Comparison of ENCODE assay signal across 1 cellular context in the genomic region with DNA sequence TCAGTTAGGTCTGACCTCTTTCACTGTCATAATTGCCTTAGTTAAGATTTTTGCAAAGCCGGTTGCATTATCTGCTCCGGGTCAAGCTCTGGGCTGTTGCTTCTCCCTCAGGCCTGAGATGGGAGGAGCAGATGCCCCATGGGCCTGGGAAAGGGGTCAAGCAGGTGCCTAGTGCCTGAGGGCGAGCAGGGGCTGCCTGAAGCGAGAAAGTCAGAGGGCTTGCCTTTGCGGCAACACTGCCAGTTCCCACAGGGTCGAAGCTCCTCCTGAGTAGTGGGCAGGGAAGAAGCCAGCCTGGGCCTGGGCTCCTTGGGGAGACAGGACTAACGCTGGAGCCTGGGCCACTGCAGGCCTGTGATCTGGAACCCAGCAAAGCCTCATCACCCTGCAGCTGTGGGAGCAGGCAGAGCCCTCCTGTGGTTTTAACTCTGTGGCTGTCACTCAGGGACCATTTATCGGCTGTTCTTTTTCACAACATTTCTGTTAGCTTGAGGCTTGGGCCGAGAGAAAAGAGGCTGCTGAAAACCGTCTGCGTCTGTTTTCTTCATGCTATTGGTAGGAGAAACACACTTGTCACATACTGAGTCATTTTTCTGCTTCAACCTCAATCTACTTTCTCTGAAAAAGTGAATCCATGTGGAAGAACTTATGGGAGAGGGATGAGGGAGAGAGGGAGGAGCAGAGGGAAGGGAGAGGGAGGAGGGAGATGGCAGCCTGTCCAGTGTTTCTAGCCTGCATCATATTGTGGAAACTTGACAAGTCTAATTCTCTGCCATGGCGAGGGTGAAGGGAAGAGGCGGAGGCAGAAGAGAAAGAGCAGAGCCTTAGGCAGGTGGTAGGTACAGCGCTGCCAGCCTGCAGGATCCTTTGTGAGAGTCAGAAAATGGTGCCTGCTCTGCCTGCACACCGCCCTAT.
TF ChIP-seq lines count a peak whose summit lies in the region.

No MANE protein-coding gene starts in this region.

TF ChIP-seq in K562, 482 proteins besides CTCF, POLR2A, EP300 and RAD21 (continued from another document and continues in another):
- TF ChIP-seq, protein P1, sequence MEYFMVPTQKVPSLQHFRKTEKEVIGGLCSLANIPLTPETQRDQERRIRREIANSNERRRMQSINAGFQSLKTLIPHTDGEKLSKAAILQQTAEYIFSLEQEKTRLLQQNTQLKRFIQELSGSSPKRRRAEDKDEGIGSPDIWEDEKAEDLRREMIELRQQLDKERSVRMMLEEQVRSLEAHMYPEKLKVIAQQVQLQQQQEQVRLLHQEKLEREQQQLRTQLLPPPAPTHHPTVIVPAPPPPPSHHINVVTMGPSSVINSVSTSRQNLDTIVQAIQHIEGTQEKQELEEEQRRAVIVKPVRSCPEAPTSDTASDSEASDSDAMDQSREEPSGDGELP (CRISPR knock-in tag; IDR thresholded peaks at IDR 0.05; ENCODE audit: borderline replicate concordance): peak; percentile 91
- TF ChIP-seq, protein P2, sequence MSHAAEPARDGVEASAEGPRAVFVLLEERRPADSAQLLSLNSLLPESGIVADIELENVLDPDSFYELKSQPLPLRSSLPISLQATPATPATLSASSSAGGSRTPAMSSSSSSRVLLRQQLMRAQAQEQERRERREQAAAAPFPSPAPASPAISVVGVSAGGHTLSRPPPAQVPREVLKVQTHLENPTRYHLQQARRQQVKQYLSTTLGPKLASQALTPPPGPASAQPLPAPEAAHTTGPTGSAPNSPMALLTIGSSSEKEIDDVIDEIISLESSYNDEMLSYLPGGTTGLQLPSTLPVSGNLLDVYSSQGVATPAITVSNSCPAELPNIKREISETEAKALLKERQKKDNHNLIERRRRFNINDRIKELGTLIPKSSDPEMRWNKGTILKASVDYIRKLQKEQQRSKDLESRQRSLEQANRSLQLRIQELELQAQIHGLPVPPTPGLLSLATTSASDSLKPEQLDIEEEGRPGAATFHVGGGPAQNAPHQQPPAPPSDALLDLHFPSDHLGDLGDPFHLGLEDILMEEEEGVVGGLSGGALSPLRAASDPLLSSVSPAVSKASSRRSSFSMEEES (CRISPR knock-in tag; IDR thresholded peaks at IDR 0.05): no peak
- TF ChIP-seq STAT5B (CRISPR knock-in tag; IDR thresholded peaks at IDR 0.05): no peak
- TF ChIP-seq HDAC3 (IDR thresholded peaks at IDR 0.05; ENCODE audit: borderline replicate concordance, partially characterized antibody): no peak
- TF ChIP-seq ZKSCAN8 (CRISPR knock-in tag; IDR thresholded peaks at IDR 0.05): no peak
- peak; percentile 72 for TF ChIP-seq TCF3 (CRISPR knock-in tag; IDR thresholded peaks at IDR 0.05)
- peak; percentile 67; the same call in 1 of the 2 replicates for TF ChIP-seq ESRRA (IDR thresholded peaks at IDR 0.05; ENCODE audit: borderline replicate concordance, low read depth)
- TF ChIP-seq, protein P3, sequence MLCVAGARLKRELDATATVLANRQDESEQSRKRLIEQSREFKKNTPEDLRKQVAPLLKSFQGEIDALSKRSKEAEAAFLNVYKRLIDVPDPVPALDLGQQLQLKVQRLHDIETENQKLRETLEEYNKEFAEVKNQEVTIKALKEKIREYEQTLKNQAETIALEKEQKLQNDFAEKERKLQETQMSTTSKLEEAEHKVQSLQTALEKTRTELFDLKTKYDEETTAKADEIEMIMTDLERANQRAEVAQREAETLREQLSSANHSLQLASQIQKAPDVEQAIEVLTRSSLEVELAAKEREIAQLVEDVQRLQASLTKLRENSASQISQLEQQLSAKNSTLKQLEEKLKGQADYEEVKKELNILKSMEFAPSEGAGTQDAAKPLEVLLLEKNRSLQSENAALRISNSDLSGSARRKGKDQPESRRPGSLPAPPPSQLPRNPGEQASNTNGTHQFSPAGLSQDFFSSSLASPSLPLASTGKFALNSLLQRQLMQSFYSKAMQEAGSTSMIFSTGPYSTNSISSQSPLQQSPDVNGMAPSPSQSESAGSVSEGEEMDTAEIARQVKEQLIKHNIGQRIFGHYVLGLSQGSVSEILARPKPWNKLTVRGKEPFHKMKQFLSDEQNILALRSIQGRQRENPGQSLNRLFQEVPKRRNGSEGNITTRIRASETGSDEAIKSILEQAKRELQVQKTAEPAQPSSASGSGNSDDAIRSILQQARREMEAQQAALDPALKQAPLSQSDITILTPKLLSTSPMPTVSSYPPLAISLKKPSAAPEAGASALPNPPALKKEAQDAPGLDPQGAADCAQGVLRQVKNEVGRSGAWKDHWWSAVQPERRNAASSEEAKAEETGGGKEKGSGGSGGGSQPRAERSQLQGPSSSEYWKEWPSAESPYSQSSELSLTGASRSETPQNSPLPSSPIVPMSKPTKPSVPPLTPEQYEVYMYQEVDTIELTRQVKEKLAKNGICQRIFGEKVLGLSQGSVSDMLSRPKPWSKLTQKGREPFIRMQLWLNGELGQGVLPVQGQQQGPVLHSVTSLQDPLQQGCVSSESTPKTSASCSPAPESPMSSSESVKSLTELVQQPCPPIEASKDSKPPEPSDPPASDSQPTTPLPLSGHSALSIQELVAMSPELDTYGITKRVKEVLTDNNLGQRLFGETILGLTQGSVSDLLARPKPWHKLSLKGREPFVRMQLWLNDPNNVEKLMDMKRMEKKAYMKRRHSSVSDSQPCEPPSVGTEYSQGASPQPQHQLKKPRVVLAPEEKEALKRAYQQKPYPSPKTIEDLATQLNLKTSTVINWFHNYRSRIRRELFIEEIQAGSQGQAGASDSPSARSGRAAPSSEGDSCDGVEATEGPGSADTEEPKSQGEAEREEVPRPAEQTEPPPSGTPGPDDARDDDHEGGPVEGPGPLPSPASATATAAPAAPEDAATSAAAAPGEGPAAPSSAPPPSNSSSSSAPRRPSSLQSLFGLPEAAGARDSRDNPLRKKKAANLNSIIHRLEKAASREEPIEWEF (CRISPR knock-in tag; IDR thresholded peaks at IDR 0.05): peak; percentile 63; the same call in 1 of the 2 replicates
- 0 out of 2 replicates have a peak, but pooled peaks have one; percentile 12 for TF ChIP-seq CXXC5 (CRISPR knock-in tag; IDR thresholded peaks at IDR 0.05)
- peak; percentile 73 for TF ChIP-seq CBFA2T3 (IDR thresholded peaks at IDR 0.05)
- peak in 1 of 2 experiments; percentile 46; a peak in 1 of 4 replicates for TF ChIP-seq RCOR1 (IDR thresholded peaks at IDR 0.05; ENCODE audit: borderline replicate concordance in 1 of 2, low read depth in 2 of 2, low read length in 2 of 2)
- TF ChIP-seq KDM1A (IDR thresholded peaks at IDR 0.05): peak; percentile 55 to 72; a peak in 3 of 4 replicates
- TF ChIP-seq, protein P4, sequence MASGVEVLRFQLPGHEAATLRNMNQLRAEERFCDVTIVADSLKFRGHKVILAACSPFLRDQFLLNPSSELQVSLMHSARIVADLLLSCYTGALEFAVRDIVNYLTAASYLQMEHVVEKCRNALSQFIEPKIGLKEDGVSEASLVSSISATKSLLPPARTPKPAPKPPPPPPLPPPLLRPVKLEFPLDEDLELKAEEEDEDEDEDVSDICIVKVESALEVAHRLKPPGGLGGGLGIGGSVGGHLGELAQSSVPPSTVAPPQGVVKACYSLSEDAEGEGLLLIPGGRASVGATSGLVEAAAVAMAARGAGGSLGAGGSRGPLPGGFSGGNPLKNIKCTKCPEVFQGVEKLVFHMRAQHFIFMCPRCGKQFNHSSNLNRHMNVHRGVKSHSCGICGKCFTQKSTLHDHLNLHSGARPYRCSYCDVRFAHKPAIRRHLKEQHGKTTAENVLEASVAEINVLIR (CRISPR knock-in tag; IDR thresholded peaks at IDR 0.05): no peak
- TF ChIP-seq, protein P5, sequence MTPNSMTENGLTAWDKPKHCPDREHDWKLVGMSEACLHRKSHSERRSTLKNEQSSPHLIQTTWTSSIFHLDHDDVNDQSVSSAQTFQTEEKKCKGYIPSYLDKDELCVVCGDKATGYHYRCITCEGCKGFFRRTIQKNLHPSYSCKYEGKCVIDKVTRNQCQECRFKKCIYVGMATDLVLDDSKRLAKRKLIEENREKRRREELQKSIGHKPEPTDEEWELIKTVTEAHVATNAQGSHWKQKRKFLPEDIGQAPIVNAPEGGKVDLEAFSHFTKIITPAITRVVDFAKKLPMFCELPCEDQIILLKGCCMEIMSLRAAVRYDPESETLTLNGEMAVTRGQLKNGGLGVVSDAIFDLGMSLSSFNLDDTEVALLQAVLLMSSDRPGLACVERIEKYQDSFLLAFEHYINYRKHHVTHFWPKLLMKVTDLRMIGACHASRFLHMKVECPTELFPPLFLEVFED (CRISPR knock-in tag; conservative IDR thresholded peaks at IDR 0.05): no peak
- TF ChIP-seq ADNP (tag; IDR thresholded peaks at IDR 0.05): 0 out of 2 replicates have a peak, but pooled peaks have one; percentile 14
- peak; percentile 46; the same call in 1 of the 2 replicates for TF ChIP-seq ZNF175 (CRISPR knock-in tag; IDR thresholded peaks at IDR 0.05; ENCODE audit: low read depth)
- no peak for TF ChIP-seq NR2C2 (CRISPR knock-in tag; IDR thresholded peaks at IDR 0.05)
- peak; percentile 77 for TF ChIP-seq NR2C2 (tag; IDR thresholded peaks at IDR 0.05)
- TF ChIP-seq, protein P6, sequence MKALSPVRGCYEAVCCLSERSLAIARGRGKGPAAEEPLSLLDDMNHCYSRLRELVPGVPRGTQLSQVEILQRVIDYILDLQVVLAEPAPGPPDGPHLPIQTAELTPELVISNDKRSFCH (CRISPR knock-in tag; IDR thresholded peaks at IDR 0.05): no peak
- TF ChIP-seq, protein P6 (tag; IDR thresholded peaks at IDR 0.05): peak; percentile 42; the same call in 1 of the 2 replicates
- TF ChIP-seq, protein P7, sequence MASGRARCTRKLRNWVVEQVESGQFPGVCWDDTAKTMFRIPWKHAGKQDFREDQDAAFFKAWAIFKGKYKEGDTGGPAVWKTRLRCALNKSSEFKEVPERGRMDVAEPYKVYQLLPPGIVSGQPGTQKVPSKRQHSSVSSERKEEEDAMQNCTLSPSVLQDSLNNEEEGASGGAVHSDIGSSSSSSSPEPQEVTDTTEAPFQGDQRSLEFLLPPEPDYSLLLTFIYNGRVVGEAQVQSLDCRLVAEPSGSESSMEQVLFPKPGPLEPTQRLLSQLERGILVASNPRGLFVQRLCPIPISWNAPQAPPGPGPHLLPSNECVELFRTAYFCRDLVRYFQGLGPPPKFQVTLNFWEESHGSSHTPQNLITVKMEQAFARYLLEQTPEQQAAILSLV (tag; IDR thresholded peaks at IDR 0.05): no peak
- TF ChIP-seq, protein P8, sequence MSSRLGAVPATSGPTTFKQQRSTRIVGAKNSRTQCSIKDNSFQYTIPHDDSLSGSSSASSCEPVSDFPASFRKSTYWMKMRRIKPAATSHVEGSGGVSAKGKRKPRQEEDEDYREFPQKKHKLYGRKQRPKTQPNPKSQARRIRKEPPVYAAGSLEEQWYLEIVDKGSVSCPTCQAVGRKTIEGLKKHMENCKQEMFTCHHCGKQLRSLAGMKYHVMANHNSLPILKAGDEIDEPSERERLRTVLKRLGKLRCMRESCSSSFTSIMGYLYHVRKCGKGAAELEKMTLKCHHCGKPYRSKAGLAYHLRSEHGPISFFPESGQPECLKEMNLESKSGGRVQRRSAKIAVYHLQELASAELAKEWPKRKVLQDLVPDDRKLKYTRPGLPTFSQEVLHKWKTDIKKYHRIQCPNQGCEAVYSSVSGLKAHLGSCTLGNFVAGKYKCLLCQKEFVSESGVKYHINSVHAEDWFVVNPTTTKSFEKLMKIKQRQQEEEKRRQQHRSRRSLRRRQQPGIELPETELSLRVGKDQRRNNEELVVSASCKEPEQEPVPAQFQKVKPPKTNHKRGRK (tag; IDR thresholded peaks at IDR 0.05): no peak
- TF ChIP-seq ZNF589 (CRISPR knock-in tag; IDR thresholded peaks at IDR 0.05; ENCODE audit: low read depth): peak; percentile 44; the same call in 1 of the 2 replicates
- peak; percentile 35; the same call in 1 of the 2 replicates for TF ChIP-seq POLR2AphosphoS5 (IDR thresholded peaks at IDR 0.05; ENCODE audit: control insufficient read depth, insufficient read depth, low read depth, low read length)
- TF ChIP-seq ZNF3 (CRISPR knock-in tag; IDR thresholded peaks at IDR 0.05): no peak
- TF ChIP-seq HMGN3 (IDR thresholded peaks at IDR 0.05; ENCODE audit: borderline replicate concordance, extremely low read depth, insufficient read length, low read depth, low read length): peak; percentile 14
- TF ChIP-seq HMG20B (CRISPR knock-in tag; IDR thresholded peaks at IDR 0.05): no peak
- peak; percentile 99 for TF ChIP-seq ZNF263 (CRISPR knock-in tag; IDR thresholded peaks at IDR 0.05; ENCODE audit: borderline replicate concordance)
- TF ChIP-seq, protein P9, sequence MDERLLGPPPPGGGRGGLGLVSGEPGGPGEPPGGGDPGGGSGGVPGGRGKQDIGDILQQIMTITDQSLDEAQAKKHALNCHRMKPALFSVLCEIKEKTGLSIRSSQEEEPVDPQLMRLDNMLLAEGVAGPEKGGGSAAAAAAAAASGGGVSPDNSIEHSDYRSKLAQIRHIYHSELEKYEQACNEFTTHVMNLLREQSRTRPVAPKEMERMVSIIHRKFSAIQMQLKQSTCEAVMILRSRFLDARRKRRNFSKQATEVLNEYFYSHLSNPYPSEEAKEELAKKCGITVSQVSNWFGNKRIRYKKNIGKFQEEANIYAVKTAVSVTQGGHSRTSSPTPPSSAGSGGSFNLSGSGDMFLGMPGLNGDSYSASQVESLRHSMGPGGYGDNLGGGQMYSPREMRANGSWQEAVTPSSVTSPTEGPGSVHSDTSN (CRISPR knock-in tag; IDR thresholded peaks at IDR 0.05; ENCODE audit: low read depth): peak; percentile 70
- TF ChIP-seq, protein P9 (tag; conservative IDR thresholded peaks at IDR 0.05; ENCODE audit: low read depth): peak; percentile 77
- peak; percentile 77 for TF ChIP-seq MEIS2 (IDR thresholded peaks at IDR 0.05; ENCODE audit: partially characterized antibody)
- no peak for TF ChIP-seq RUNX1 (IDR thresholded peaks at IDR 0.05; ENCODE audit: low read depth)
- TF ChIP-seq GABPA (tag; conservative IDR thresholded peaks at IDR 0.05; ENCODE audit: low read depth): no peak
- peak; percentile 96 for TF ChIP-seq NFIC (IDR thresholded peaks at IDR 0.05)
- TF ChIP-seq HNRNPH1 (optimal IDR thresholded peaks at IDR 0.05; ENCODE audit: low read depth, low read length): no peak
- peak; percentile 72 for TF ChIP-seq ZFX (CRISPR knock-in tag; IDR thresholded peaks at IDR 0.05)
- TF ChIP-seq HDAC8 (tag; IDR thresholded peaks at IDR 0.05): peak; percentile 46; the same call in 1 of the 2 replicates
- TF ChIP-seq MEF2D (tag; conservative IDR thresholded peaks at IDR 0.05; ENCODE audit: low read depth): peak; percentile 42; the same call in 1 of the 2 replicates
- TF ChIP-seq, protein P10, sequence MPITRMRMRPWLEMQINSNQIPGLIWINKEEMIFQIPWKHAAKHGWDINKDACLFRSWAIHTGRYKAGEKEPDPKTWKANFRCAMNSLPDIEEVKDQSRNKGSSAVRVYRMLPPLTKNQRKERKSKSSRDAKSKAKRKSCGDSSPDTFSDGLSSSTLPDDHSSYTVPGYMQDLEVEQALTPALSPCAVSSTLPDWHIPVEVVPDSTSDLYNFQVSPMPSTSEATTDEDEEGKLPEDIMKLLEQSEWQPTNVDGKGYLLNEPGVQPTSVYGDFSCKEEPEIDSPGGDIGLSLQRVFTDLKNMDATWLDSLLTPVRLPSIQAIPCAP (CRISPR knock-in tag; IDR thresholded peaks at IDR 0.05; ENCODE audit: borderline replicate concordance): no peak
- TF ChIP-seq MCM2 (IDR thresholded peaks at IDR 0.05; ENCODE audit: low read depth): peak; percentile 76; the same call in 1 of the 2 replicates
- peak; percentile 36; the same call in 1 of the 2 replicates for TF ChIP-seq ARID1B (IDR thresholded peaks at IDR 0.05)
- no peak for TF ChIP-seq ZFPM2 (CRISPR knock-in tag; IDR thresholded peaks at IDR 0.05)
